Comparison of ENCODE assay signal across 24 cellular contexts in genomic region chr9:36504154-36504550, GRCh38.
DNase-seq lines count a peak whose midpoint lies in the region; ATAC-seq, FAIRE-seq and TF ChIP-seq lines count a peak whose summit lies in the region.
"Had no signal": no experiment of that assay in that cellular context is flagged by ENCODE, and none has a peak within 500 bp of the region (broad histone marks: within the 10 kb centered on the region; RNA-seq: fewer than 3 reads in every experiment).

No MANE protein-coding gene starts in this region.

- no peaks in the 10 kb centered on the region for H3K36me3 Mint-ChIP-seq in T-helper 2 cell treated with Interferon-gamma antibody and Interleukin-4, amounts not matched to agents 5 μg/mL and 100 μg/mL, for 36 hours (ENCODE audit: low read depth)
- no peaks in the 10 kb centered on the region for H3K36me3 Mint-ChIP-seq in CD4-positive, alpha-beta T cell (ENCODE audit: low read depth)
- no peaks in the 10 kb centered on the region for H3K36me3 Mint-ChIP-seq in endothelial cell (ENCODE audit: low read depth, unreplicated experiment)

- peaks cover 4% of the 10 kb centered on the region for H3K27me3 Mint-ChIP-seq in T-helper 2 cell treated with Interferon-gamma antibody and Interleukin-4, amounts not matched to agents 5 μg/mL and 100 μg/mL, for 36 hours (ENCODE audit: low read depth)
- no peaks in the 10 kb centered on the region for H3K27me3 Mint-ChIP-seq in CD4-positive, alpha-beta T cell
- H3K27me3 Mint-ChIP-seq in endothelial cell (ENCODE audit: unreplicated experiment) = no peaks in the 10 kb centered on the region

- no peaks in the 10 kb centered on the region for H3K9me3 Mint-ChIP-seq in T-helper 2 cell treated with Interferon-gamma antibody and Interleukin-4, amounts not matched to agents 5 μg/mL and 100 μg/mL, for 36 hours
- no peaks in the 10 kb centered on the region for H3K9me3 Mint-ChIP-seq in CD4-positive, alpha-beta T cell
- H3K9me3 Mint-ChIP-seq in endothelial cell (ENCODE audit: unreplicated experiment) = no peaks in the 10 kb centered on the region

- POLR2A ChIA-PET in CD4-positive, alpha-beta T cell (lab: Charles Lee) = interaction anchor here (0.8 to 2.1 kb wide), 7 partner anchors 13 to 246 kb away, joined by 3 to 36 read pairs (median 3); partner anchors contain the start of gene GNE

- H3K27ac Mint-ChIP-seq in T-helper 2 cell treated with Interferon-gamma antibody and Interleukin-4, amounts not matched to agents 5 μg/mL and 100 μg/mL, for 36 hours = peak overlapping the region; percentile 21
- H3K27ac Mint-ChIP-seq in CD4-positive, alpha-beta T cell = peak overlapping the region; percentile 58
- H3K27ac Mint-ChIP-seq in endothelial cell (ENCODE audit: unreplicated experiment) = peak overlapping the region; percentile 46

- intact Hi-C loops in CD4-positive, alpha-beta T cell (cut with DNase I, micrococcal nuclease) = no loop called here

- TF ChIP-seq CTCF in CD4-positive, alpha-beta T cell (IDR thresholded peaks at IDR 0.05) = no peak
- no peak for TF ChIP-seq CTCF in endothelial cell (IDR thresholded peaks at IDR 0.05; ENCODE audit: unreplicated experiment)

- no peak overlapping the region for H3K27ac ChIP-seq in CD4-positive, alpha-beta T cell (ENCODE audit: low read depth, low read length)
- peak overlapping the region; percentile 45; the same call in 1 of the 2 replicates for H3K27ac ChIP-seq in SK-N-MC
- H3K27ac ChIP-seq: 22Rv1, adrenal gland, cardiac muscle cell, HL-60, KMS-11, ovary, sigmoid colon, tibial artery had no signal

- FAIRE-seq in GM12891 (lab: Jason Lieb, UNC) = no peak
- FAIRE-seq: H1 had no signal

- no peak overlapping the region for H3K4me3 Mint-ChIP-seq in T-helper 2 cell treated with Interferon-gamma antibody and Interleukin-4, amounts not matched to agents 5 μg/mL and 100 μg/mL, for 36 hours
- H3K4me3 Mint-ChIP-seq in CD4-positive, alpha-beta T cell = peak overlapping the region; percentile 40
- H3K4me3 Mint-ChIP-seq in endothelial cell (ENCODE audit: unreplicated experiment) = no peak overlapping the region

- DNase-seq in T-helper 2 cell treated with Interferon-gamma antibody and Interleukin-4, amounts not matched to agents 5 μg/mL and 100 μg/mL, for 36 hours (ENCODE audit: low spot score) = no peak
- DNase-seq in T-helper 2 cell = no peak
- DNase-seq in CD4-positive, alpha-beta T cell = peak in 6 of 10 experiments; percentile 11 to 38 (median 26)
- no peak for DNase-seq in SK-N-MC (ENCODE audit: low read depth, low spot score)
- DNase-seq in endothelial cell (ENCODE audit: low spot score) = no peak
- no peak for DNase-seq in GM12891 (ENCODE audit: insufficient read length, low spot score)
- DNase-seq in glomerular visceral epithelial cell (ENCODE audit: extremely low spot score) = no peak
- no peak for DNase-seq in HCEC 1CT
- DNase-seq: adrenal gland, C1 segment of cervical spinal cord, left ventricle myocardium superior, NCI-H1436, NCI-H2171 treated with DMSO at 0.1 percent for 48 hours, NCI-H774, ovary, sigmoid colon, SW 1271, tibial artery had no signal

- H3K4me3 ChIP-seq in SK-N-MC = no peak overlapping the region
- H3K4me3 ChIP-seq: adrenal gland, cardiac muscle cell, ovary, sigmoid colon, tibial artery had no signal

- peaks cover 11% of the 10 kb centered on the region for H3K4me1 Mint-ChIP-seq in T-helper 2 cell treated with Interferon-gamma antibody and Interleukin-4, amounts not matched to agents 5 μg/mL and 100 μg/mL, for 36 hours (ENCODE audit: low read depth)
- H3K4me1 Mint-ChIP-seq in CD4-positive, alpha-beta T cell (ENCODE audit: low read depth) = peaks cover 27% of the 10 kb centered on the region
- H3K4me1 Mint-ChIP-seq in endothelial cell (ENCODE audit: unreplicated experiment) = peaks cover 14% of the 10 kb centered on the region

- H3K36me3 ChIP-seq in SK-N-MC (ENCODE audit: insufficient read depth, low read length) = no peaks in the 10 kb centered on the region
- H3K36me3 ChIP-seq: adrenal gland, cardiac muscle cell, ovary, sigmoid colon, tibial artery had no signal

- CTCF ChIA-PET in CD4-positive, alpha-beta T cell (lab: Charles Lee) = no interaction called here

- peak; percentile 87 for ATAC-seq in CD4-positive, alpha-beta T cell (ENCODE audit: poor library complexity)
- ATAC-seq: esophagus mucosa, left ventricle myocardium superior had no signal

- TF ChIP-seq POLR2A in GM12891 (IDR thresholded peaks at IDR 0.05; ENCODE audit: low read depth, low read length) = no peak

- no peak overlapping the region for H3K9ac ChIP-seq in SK-N-MC (ENCODE audit: insufficient read length)
- H3K9ac ChIP-seq: KMS-11 had no signal

- H3K9me3 ChIP-seq in CD4-positive, alpha-beta T cell (ENCODE audit: control insufficient read depth, low read length) = no peaks in the 10 kb centered on the region
- H3K9me3 ChIP-seq in SK-N-MC (ENCODE audit: low read depth, low read length) = no peaks in the 10 kb centered on the region
- H3K9me3 ChIP-seq: adrenal gland, ovary, sigmoid colon, tibial artery had no signal

- no peaks in the 10 kb centered on the region for H3K27me3 ChIP-seq in CD4-positive, alpha-beta T cell (ENCODE audit: control insufficient read depth, insufficient read depth, low read length)
- H3K27me3 ChIP-seq: adrenal gland, cardiac muscle cell, ovary, sigmoid colon, tibial artery had no signal

TF ChIP-seq in GM12891, 5 proteins besides CTCF, POLR2A, EP300 and RAD21:
- no peak for TF ChIP-seq POLR2AphosphoS5 (IDR thresholded peaks at IDR 0.05; ENCODE audit: low read depth, low read length)
- TF ChIP-seq PAX5 (IDR thresholded peaks at IDR 0.05; ENCODE audit: insufficient read depth, low read length, severe bottlenecking) = no peak
- TF ChIP-seq SPI1 (IDR thresholded peaks at IDR 0.05; ENCODE audit: low read depth, low read length) = no peak
- TF ChIP-seq TAF1 (IDR thresholded peaks at IDR 0.05; ENCODE audit: low read depth, low read length) = no peak
- no peak for TF ChIP-seq POU2F2 (IDR thresholded peaks at IDR 0.05; ENCODE audit: low read depth, low read length)

Comparison
In these comparisons a context has a peak if more than half of its experiments do, and no peak if none do; other contexts are left out.
1. DNase-seq: peak in CD4-positive, alpha-beta T cell (6 of 10); none in T-helper 2 cell treated with Interferon-gamma antibody and Interleukin-4, amounts not matched to agents 5 μg/mL and 100 μg/mL, for 36 hours (single experiment), T-helper 2 cell (0 of 5), SK-N-MC (single experiment), endothelial cell (single experiment), GM12891 (single experiment), glomerular visceral epithelial cell (single experiment) and HCEC 1CT (single experiment).
2. Peak in every context shown above with its lines, with median percentiles within 50 percentile points of each other: H3K27ac Mint-ChIP-seq.